In the genomic region with DNA sequence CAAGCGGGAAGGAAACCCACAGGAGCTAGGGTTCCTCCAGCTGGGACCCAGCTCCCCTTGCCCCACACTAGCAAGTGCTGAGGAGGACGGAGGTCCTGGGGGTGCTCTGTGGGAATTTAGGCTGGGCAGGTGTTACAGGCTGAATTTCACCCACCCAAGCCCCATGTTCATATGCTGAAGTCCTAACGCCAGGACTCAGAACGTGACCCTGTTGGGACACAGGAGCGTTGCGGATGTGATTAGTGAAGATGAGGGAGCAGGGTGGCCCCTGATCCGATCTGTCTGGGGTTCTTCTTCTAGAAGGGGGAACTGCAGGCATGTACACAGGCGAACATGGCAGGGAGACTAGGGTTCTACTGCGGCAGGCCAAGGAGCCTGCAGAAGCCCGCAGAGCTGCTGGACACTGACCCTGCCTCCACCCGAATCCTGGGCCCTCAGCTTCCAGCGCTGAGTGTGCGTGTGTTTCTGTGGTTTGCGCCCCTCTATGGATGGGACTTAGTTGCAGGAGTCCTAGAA, we compare ENCODE assay signal across 20 cellular contexts.
"Had no signal": no experiment of that assay in that cellular context is flagged by ENCODE, and none has a peak within 500 bp of the region (broad histone marks: within the 10 kb centered on the region; RNA-seq: fewer than 3 reads in every experiment).

No MANE protein-coding gene starts in this region.

- H3K36me3 Mint-ChIP-seq: activated naive CD8-positive, alpha-beta T cell treated with anti-CD3 and anti-CD28 coated beads for 36 hours; neural progenitor cell had no signal

- H3K27ac Mint-ChIP-seq: activated naive CD8-positive, alpha-beta T cell treated with anti-CD3 and anti-CD28 coated beads for 36 hours; memory B cell; neural progenitor cell; T-helper 1 cell treated with Interleukin-12 subunit alpha and Interleukin-12 subunit beta and Interleukin-4 antibody, amounts not matched to agents 30 μg/mL and 1 μg/mL, for 36 hours had no signal

- H3K27ac ChIP-seq: brain microvascular endothelial cell, foreskin keratinocyte, neural progenitor cell, pancreas, tibial nerve, vagina had no signal

- H3K9me3 ChIP-seq: mucosa of descending colon, pancreas, tibial nerve, vagina had no signal

- H3K27me3 ChIP-seq: pancreas, vagina had no signal

- H3K4me3 Mint-ChIP-seq: activated naive CD8-positive, alpha-beta T cell treated with anti-CD3 and anti-CD28 coated beads for 36 hours; activated T-cell treated with anti-CD3 and anti-CD28 coated beads, Interleukin-2, amount 50 U/mL, for 4 hours; central memory CD8-positive, alpha-beta T cell; memory B cell; neural progenitor cell; T-helper 1 cell treated with Interleukin-12 subunit alpha and Interleukin-12 subunit beta and Interleukin-4 antibody, amounts not matched to agents 30 μg/mL and 1 μg/mL, for 36 hours had no signal

- FAIRE-seq: pancreas had no signal

- H3K4me1 ChIP-seq: foreskin keratinocyte, pancreas had no signal

- H3K9me3 Mint-ChIP-seq: activated naive CD8-positive, alpha-beta T cell treated with anti-CD3 and anti-CD28 coated beads for 36 hours; activated T-cell treated with anti-CD3 and anti-CD28 coated beads, Interleukin-2, amount 50 U/mL, for 4 hours; central memory CD8-positive, alpha-beta T cell; T-helper 1 cell treated with Interleukin-12 subunit alpha and Interleukin-12 subunit beta and Interleukin-4 antibody, amounts not matched to agents 30 μg/mL and 1 μg/mL, for 36 hours had no signal

- H3K4me3 ChIP-seq: coronary artery, mucosa of descending colon, neural progenitor cell, pancreas, tibial nerve, vagina had no signal

- DNase-seq: activated CD4-positive, alpha-beta T cell treated with anti-CD3 and anti-CD28 coated beads, Interleukin-2, amount 50 U/mL, for 1 hour; activated CD8-positive, alpha-beta memory T cell treated with anti-CD3 and anti-CD28 coated beads, Interleukin-2, amount 50 U/mL, for 4 hours; activated naive CD8-positive, alpha-beta T cell treated with anti-CD3 and anti-CD28 coated beads for 36 hours; activated T-cell treated with anti-CD3 and anti-CD28 coated beads, Interleukin-2, amount 50 U/mL, for 4 hours; anterior cingulate cortex; brain microvascular endothelial cell; foreskin keratinocyte; hypothalamus; naive B cell; stimulated activated naive CD8-positive, alpha-beta T cell treated with anti-CD3 and anti-CD28 coated beads, Interleukin-15, Interleukin-2, amounts not matched to agents 100 U/mL and 50 U/mL, for 24 hours; substantia nigra had no signal

- H3K36me3 ChIP-seq: brain microvascular endothelial cell, neural progenitor cell, pancreas, tibial nerve, vagina had no signal

- H2AFZ ChIP-seq: neural progenitor cell had no signal

- H3K4me1 Mint-ChIP-seq: central memory CD8-positive, alpha-beta T cell had no signal

- H3K4me2 ChIP-seq: neural progenitor cell had no signal
